In the genomic region with DNA sequence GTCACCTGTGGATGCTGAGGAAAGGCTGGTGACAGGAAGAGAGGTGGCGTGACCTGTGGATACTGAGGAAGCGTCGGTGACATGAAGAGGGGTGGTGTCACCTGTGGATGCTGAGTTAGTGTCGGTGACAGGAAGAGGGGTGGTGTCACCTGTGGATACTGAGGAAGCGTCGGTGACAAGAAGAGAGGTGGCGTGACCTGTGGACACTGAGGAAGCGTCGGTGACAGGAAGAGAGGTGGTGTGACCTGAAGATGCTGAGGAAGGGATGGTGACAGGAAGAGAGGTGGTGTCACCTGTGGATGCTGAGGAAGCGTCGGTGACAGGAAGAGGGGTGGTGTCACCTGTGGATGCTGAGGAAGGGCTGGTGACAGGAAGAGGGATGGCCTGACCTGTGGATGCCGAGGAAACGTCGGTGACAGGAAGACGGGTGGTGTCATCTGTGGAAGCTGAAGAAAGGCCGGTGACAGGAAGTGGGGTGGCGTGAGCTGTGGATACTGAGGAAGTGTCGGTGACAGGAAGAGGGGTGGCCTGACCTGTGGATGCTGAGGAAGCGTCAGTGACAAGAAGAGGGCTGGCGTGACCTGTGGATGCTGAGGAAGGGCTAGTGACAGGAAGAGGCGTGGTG, we compare ENCODE assay signal across 12 cellular contexts. TPM values are rescaled to one million over a fixed set of nuclear protein-coding genes. Genes with fewer than 3 reads are reported as not detected.
A peak's percentile ranks its signal among the peaks of the same experiment; 100 is the strongest.
DNase-seq lines count a peak whose midpoint lies in the region; ATAC-seq, FAIRE-seq and TF ChIP-seq lines count a peak whose summit lies in the region.
"Not testable (repeated sequence)": the region's sequence is repeated elsewhere in the genome, so short reads cannot be mapped to it uniquely, and the experiment has no call there.
"Had no signal": no experiment of that assay in that cellular context is flagged by ENCODE, and none has a peak within 500 bp of the region (broad histone marks: within the 10 kb centered on the region; RNA-seq: fewer than 3 reads in every experiment).

No MANE protein-coding gene starts in this region.

- H3K9ac ChIP-seq in K562 (ENCODE audit: insufficient read depth in 1 of 2, low read depth in 2 of 2, low read length in 2 of 2); kidney (ENCODE audit: low read length in 2 of 2): not testable (repeated sequence)

- not testable (repeated sequence) for TF ChIP-seq EP300 in K562 (IDR thresholded peaks at IDR 0.05; ENCODE audit: low read length)

- BruUV-seq in K562 (replicated peaks; lab: Mats Ljungman, UMichigan): not testable (repeated sequence)

- H3K4me3 ChIP-seq in K562; kidney (ENCODE audit: low read length in 2 of 2): not testable (repeated sequence)

- WGBS in K562 (ENCODE audit: insufficient coverage, low coverage, missing lambda C conversion rate): 6% methylated on average over 21 of the region's 21 CpGs

- not testable (repeated sequence) for ATAC-seq in CD4-positive, alpha-beta T cell (ENCODE audit: poor library complexity); activated CD8-positive, alpha-beta T cell treated with anti-CD3 and anti-CD28 coated beads for 36 hours; K562; natural killer cell treated with Interleukin-12 subunit alpha and Interleukin-12 subunit beta and Interleukin-15 and Interleukin-18, amount 100 ng/mL, for 72 hours

- H3K27me3 ChIP-seq in CD4-positive, alpha-beta T cell (ENCODE audit: control insufficient read depth, insufficient read depth, low read length): not testable (repeated sequence)
- H3K27me3 ChIP-seq in K562 (ENCODE audit: control insufficient read depth in 2 of 2, insufficient read depth in 2 of 2, low read length in 2 of 2): peaks cover 17 to 57% of the 10 kb centered on the region in 2 experiments

- H3K9me1 ChIP-seq in K562 (ENCODE audit: control insufficient read depth, insufficient read depth, low read length): not testable (repeated sequence)

- not testable (repeated sequence) for TF ChIP-seq CTCF in CD4-positive, alpha-beta T cell (IDR thresholded peaks at IDR 0.05); activated CD8-positive, alpha-beta T cell treated with anti-CD3 and anti-CD28 coated beads for 36 hours (IDR thresholded peaks at IDR 0.05); K562 (IDR thresholded peaks at IDR 0.05 in 2 of 3, conservative IDR thresholded peaks at IDR 0.05 in 1 of 3; ENCODE audit: insufficient read depth in 2 of 3, low read depth in 1 of 3, low read length in 3 of 3); kidney (IDR thresholded peaks at IDR 0.05; ENCODE audit: borderline replicate concordance, extremely low read depth, insufficient read depth)

- CTCF ChIA-PET in CD4-positive, alpha-beta T cell (lab: Charles Lee); activated CD8-positive, alpha-beta T cell treated with anti-CD3 and anti-CD28 coated beads for 36 hours (lab: Charles Lee); activated naive CD4-positive, alpha-beta T cell treated with anti-CD3 and anti-CD28 coated beads for 36 hours (lab: Charles Lee): not testable (repeated sequence)
- CTCF ChIA-PET in K562 (lab: Yijun Ruan, JAX; ENCODE audit: low intra/inter-chr PET ratio): interaction anchor here (0.6 kb wide), 1 partner anchor 63 kb away, joined by 3 read pairs; no protein-coding TSS in a partner anchor

- FAIRE-seq in K562 (lab: Jason Lieb, UNC); kidney (lab: Jason Lieb, UNC): not testable (repeated sequence)

- H3K36me3 Mint-ChIP-seq in CD4-positive, alpha-beta T cell (ENCODE audit: low read depth): peaks cover 20% of the 10 kb centered on the region
- peaks cover 68% of the 10 kb centered on the region for H3K36me3 Mint-ChIP-seq in T-helper 1 cell treated with Interleukin-12 subunit alpha and Interleukin-12 subunit beta and Interleukin-4 antibody, amounts not matched to agents 30 μg/mL and 1 μg/mL, for 36 hours (ENCODE audit: low read depth)
- H3K36me3 Mint-ChIP-seq in activated CD8-positive, alpha-beta T cell treated with anti-CD3 and anti-CD28 coated beads for 36 hours (ENCODE audit: low read depth): peaks cover 49% of the 10 kb centered on the region
- H3K36me3 Mint-ChIP-seq in activated naive CD4-positive, alpha-beta T cell treated with anti-CD3 and anti-CD28 coated beads for 36 hours (ENCODE audit: low read depth): peaks cover 34% of the 10 kb centered on the region
- H3K36me3 Mint-ChIP-seq in natural killer cell treated with Interleukin-12 subunit alpha and Interleukin-12 subunit beta and Interleukin-15 and Interleukin-18, amount 100 ng/mL, for 72 hours: peaks cover 72% of the 10 kb centered on the region
- peaks cover 32% of the 10 kb centered on the region for H3K36me3 Mint-ChIP-seq in stimulated activated naive CD8-positive, alpha-beta T cell treated with anti-CD3 and anti-CD28 coated beads, Interleukin-15, Interleukin-2, amounts not matched to agents 100 ng/mL and 50 ng/mL, for 24 hours (ENCODE audit: low read depth)

- peak overlapping the region; percentile 73 for H3K27ac Mint-ChIP-seq in CD4-positive, alpha-beta T cell
- H3K27ac Mint-ChIP-seq in T-helper 1 cell treated with Interleukin-12 subunit alpha and Interleukin-12 subunit beta and Interleukin-4 antibody, amounts not matched to agents 30 μg/mL and 1 μg/mL, for 36 hours: peak overlapping the region; percentile 96
- H3K27ac Mint-ChIP-seq in activated CD8-positive, alpha-beta T cell treated with anti-CD3 and anti-CD28 coated beads for 36 hours: peak overlapping the region; percentile 84
- peak overlapping the region; percentile 73 for H3K27ac Mint-ChIP-seq in activated naive CD4-positive, alpha-beta T cell treated with anti-CD3 and anti-CD28 coated beads for 36 hours
- peak overlapping the region; percentile 87 to 91 for H3K27ac Mint-ChIP-seq in natural killer cell treated with Interleukin-12 subunit alpha and Interleukin-12 subunit beta and Interleukin-15 and Interleukin-18, amount 100 ng/mL, for 72 hours
- peak overlapping the region; percentile 62 for H3K27ac Mint-ChIP-seq in stimulated activated naive CD8-positive, alpha-beta T cell treated with anti-CD3 and anti-CD28 coated beads, Interleukin-15, Interleukin-2, amounts not matched to agents 100 ng/mL and 50 ng/mL, for 24 hours

- not testable (repeated sequence) for H3K4me1 ChIP-seq in K562 (replicated peaks in 1 of 2; ENCODE audit: control insufficient read depth in 2 of 2, insufficient read depth in 2 of 2, low read length in 2 of 2); kidney (ENCODE audit: control insufficient read depth in 1 of 2, insufficient read depth in 1 of 2, low read depth in 1 of 2, low read length in 2 of 2)

- not testable (repeated sequence) for TF ChIP-seq POLR2A in K562 (conservative IDR thresholded peaks at IDR 0.05)

- not testable (repeated sequence) for H3K36me3 ChIP-seq in K562 (ENCODE audit: control insufficient read depth, insufficient read depth, low read length); kidney (ENCODE audit: control insufficient read depth in 1 of 2, insufficient read depth in 2 of 2, low read length in 2 of 2)

- POLR2A ChIA-PET in CD4-positive, alpha-beta T cell (lab: Charles Lee); activated CD8-positive, alpha-beta T cell treated with anti-CD3 and anti-CD28 coated beads for 36 hours (lab: Charles Lee); K562 (lab: Yijun Ruan, JAX): not testable (repeated sequence)

- not testable (repeated sequence) for H3K27ac ChIP-seq in CD4-positive, alpha-beta T cell (ENCODE audit: low read depth, low read length); K562 (ENCODE audit: extremely low read depth, low read depth, low read length); kidney (ENCODE audit: low read depth in 2 of 2, low read length in 2 of 2)

- H3K27me3 Mint-ChIP-seq in CD4-positive, alpha-beta T cell; T-helper 1 cell treated with Interleukin-12 subunit alpha and Interleukin-12 subunit beta and Interleukin-4 antibody, amounts not matched to agents 30 μg/mL and 1 μg/mL, for 36 hours (ENCODE audit: low read depth); activated CD8-positive, alpha-beta T cell treated with anti-CD3 and anti-CD28 coated beads for 36 hours; activated naive CD4-positive, alpha-beta T cell treated with anti-CD3 and anti-CD28 coated beads for 36 hours (ENCODE audit: low read depth); natural killer cell treated with Interleukin-12 subunit alpha and Interleukin-12 subunit beta and Interleukin-15 and Interleukin-18, amount 100 ng/mL, for 72 hours; stimulated activated naive CD8-positive, alpha-beta T cell treated with anti-CD3 and anti-CD28 coated beads, Interleukin-15, Interleukin-2, amounts not matched to agents 100 ng/mL and 50 ng/mL, for 24 hours: not testable (repeated sequence)

- peaks cover 26% of the 10 kb centered on the region for H3K9me3 Mint-ChIP-seq in CD4-positive, alpha-beta T cell
- H3K9me3 Mint-ChIP-seq in T-helper 1 cell treated with Interleukin-12 subunit alpha and Interleukin-12 subunit beta and Interleukin-4 antibody, amounts not matched to agents 30 μg/mL and 1 μg/mL, for 36 hours: peaks cover 81% of the 10 kb centered on the region
- peaks cover 54% of the 10 kb centered on the region for H3K9me3 Mint-ChIP-seq in activated CD8-positive, alpha-beta T cell treated with anti-CD3 and anti-CD28 coated beads for 36 hours
- peaks cover 57% of the 10 kb centered on the region for H3K9me3 Mint-ChIP-seq in activated naive CD4-positive, alpha-beta T cell treated with anti-CD3 and anti-CD28 coated beads for 36 hours
- H3K9me3 Mint-ChIP-seq in natural killer cell treated with Interleukin-12 subunit alpha and Interleukin-12 subunit beta and Interleukin-15 and Interleukin-18, amount 100 ng/mL, for 72 hours: peaks cover 58% of the 10 kb centered on the region
- H3K9me3 Mint-ChIP-seq in stimulated activated naive CD8-positive, alpha-beta T cell treated with anti-CD3 and anti-CD28 coated beads, Interleukin-15, Interleukin-2, amounts not matched to agents 100 ng/mL and 50 ng/mL, for 24 hours: peaks cover 47% of the 10 kb centered on the region

- not testable (repeated sequence) for H3K79me2 ChIP-seq in K562 (ENCODE audit: control insufficient read depth, insufficient read depth, low read length)

- intact Hi-C loops in CD4-positive, alpha-beta T cell (cut with DNase I, micrococcal nuclease); activated CD8-positive, alpha-beta T cell treated with anti-CD3 and anti-CD28 coated beads for 36 hours (cut with micrococcal nuclease); activated naive CD4-positive, alpha-beta T cell treated with anti-CD3 and anti-CD28 coated beads for 36 hours (cut with micrococcal nuclease); K562 (cut with micrococcal nuclease); kidney (cut with DNase I): not testable (repeated sequence)

- not testable (repeated sequence) for TF ChIP-seq RAD21 in K562 (CRISPR knock-in tag; conservative IDR thresholded peaks at IDR 0.05 in 1 of 2, IDR thresholded peaks at IDR 0.05 in 1 of 2)

- H3K9me3 ChIP-seq in CD4-positive, alpha-beta T cell (ENCODE audit: control insufficient read depth, low read length): peaks cover 12% of the 10 kb centered on the region
- H3K9me3 ChIP-seq in K562 (replicated peaks; ENCODE audit: control insufficient read depth, insufficient read depth, low read depth, low read length); kidney (ENCODE audit: control insufficient read depth in 1 of 2, low read length in 2 of 2): not testable (repeated sequence)

- H3K4me3 Mint-ChIP-seq in CD4-positive, alpha-beta T cell; activated CD8-positive, alpha-beta T cell treated with anti-CD3 and anti-CD28 coated beads for 36 hours; activated naive CD4-positive, alpha-beta T cell treated with anti-CD3 and anti-CD28 coated beads for 36 hours; stimulated activated naive CD8-positive, alpha-beta T cell treated with anti-CD3 and anti-CD28 coated beads, Interleukin-15, Interleukin-2, amounts not matched to agents 100 ng/mL and 50 ng/mL, for 24 hours: not testable (repeated sequence)
- peak overlapping the region; percentile 52 for H3K4me3 Mint-ChIP-seq in T-helper 1 cell treated with Interleukin-12 subunit alpha and Interleukin-12 subunit beta and Interleukin-4 antibody, amounts not matched to agents 30 μg/mL and 1 μg/mL, for 36 hours
- peak overlapping the region; percentile 82 for H3K4me3 Mint-ChIP-seq in natural killer cell treated with Interleukin-12 subunit alpha and Interleukin-12 subunit beta and Interleukin-15 and Interleukin-18, amount 100 ng/mL, for 72 hours

- in situ Hi-C loops in K562 (cut with MboI): not testable (repeated sequence)

- not testable (repeated sequence) for H4K20me1 ChIP-seq in K562 (replicated peaks; ENCODE audit: control insufficient read depth, insufficient read depth, low read length)

- H3K4me1 Mint-ChIP-seq in CD4-positive, alpha-beta T cell (ENCODE audit: low read depth): peaks cover 68% of the 10 kb centered on the region
- peaks cover 52% of the 10 kb centered on the region for H3K4me1 Mint-ChIP-seq in T-helper 1 cell treated with Interleukin-12 subunit alpha and Interleukin-12 subunit beta and Interleukin-4 antibody, amounts not matched to agents 30 μg/mL and 1 μg/mL, for 36 hours (ENCODE audit: low read depth)
- peaks cover 72% of the 10 kb centered on the region for H3K4me1 Mint-ChIP-seq in activated CD8-positive, alpha-beta T cell treated with anti-CD3 and anti-CD28 coated beads for 36 hours (ENCODE audit: low read depth)
- H3K4me1 Mint-ChIP-seq in activated naive CD4-positive, alpha-beta T cell treated with anti-CD3 and anti-CD28 coated beads for 36 hours (ENCODE audit: low read depth): peaks cover 64% of the 10 kb centered on the region
- H3K4me1 Mint-ChIP-seq in natural killer cell treated with Interleukin-12 subunit alpha and Interleukin-12 subunit beta and Interleukin-15 and Interleukin-18, amount 100 ng/mL, for 72 hours (ENCODE audit: low read depth in 2 of 2): peaks cover 81 to 83% of the 10 kb centered on the region in 2 donors
- peaks cover 63% of the 10 kb centered on the region for H3K4me1 Mint-ChIP-seq in stimulated activated naive CD8-positive, alpha-beta T cell treated with anti-CD3 and anti-CD28 coated beads, Interleukin-15, Interleukin-2, amounts not matched to agents 100 ng/mL and 50 ng/mL, for 24 hours (ENCODE audit: low read depth)

- not testable (repeated sequence) for H2AFZ ChIP-seq in K562 (ENCODE audit: low read depth, low read length)

- DNase-seq in CD4-positive, alpha-beta T cell: peak in 1 of 10 experiments; percentile 11
- DNase-seq in activated CD8-positive, alpha-beta T cell treated with anti-CD3 and anti-CD28 coated beads for 36 hours; K562 (ENCODE audit: extremely low read depth in 1 of 4, low spot score in 3 of 4); natural killer cell treated with Interleukin-12 subunit alpha and Interleukin-12 subunit beta and Interleukin-15 and Interleukin-18, amount 100 ng/mL, for 72 hours (ENCODE audit: low spot score): not testable (repeated sequence)
- peak; percentile 30 for DNase-seq in activated naive CD4-positive, alpha-beta T cell treated with anti-CD3 and anti-CD28 coated beads for 36 hours
- DNase-seq in kidney: peak; percentile 51

- not testable (repeated sequence) for H3K4me2 ChIP-seq in K562 (ENCODE audit: insufficient read depth, low read length)

RNA-seq across cellular contexts. Expression of a gene that starts 25.8 kb away (rescaled TPM):
- not detected for total RNA-seq in CD4-positive, alpha-beta T cell
- under 1 TPM; 0.20 to 0.31 TPM for total RNA-seq in activated CD8-positive, alpha-beta T cell treated with anti-CD3 and anti-CD28 coated beads for 36 hours
- total RNA-seq in activated naive CD4-positive, alpha-beta T cell treated with anti-CD3 and anti-CD28 coated beads for 36 hours: under 1 TPM in 1 of 2 experiments, not detected in 1; 0.02 TPM
- total RNA-seq in K562 (2011; cell fraction: chromatin; rRNA removed; ENCODE audit: low replicate concordance): 7.6 and 11.7 TPM in 2 replicates
- 3.4 and 4.2 TPM in 2 replicates for total RNA-seq in K562 (2011; cell fraction: nucleolus; rRNA removed)
- total RNA-seq in K562 (2011; cell fraction: nucleoplasm; rRNA removed): 6.2 and 17.9 TPM in 2 replicates
- total RNA-seq in K562 (2014; rRNA removed) (0.12 TPM in 1 of 2 replicates, not detected in the other), K562 (2014; rRNA removed; fragmentation: Illumina TruSeq; extraction: Trizol) (under 0.01 and 0.03 TPM in 2 replicates), K562 (2015; rRNA removed; fragmentation: Illumina TruSeq; extraction: Trizol) (under 0.01 TPM in 1 of 2 replicates, not detected in the other), K562 (2021) (0.11 and 0.31 TPM in 2 replicates), kidney (0.19 TPM)
- polyA plus RNA-seq in K562 (2011; rRNA removed) (0.11 and 0.21 TPM in 2 replicates), K562 (2014; fragmentation: Illumina TruSeq; extraction: Trizol) (0.10 and 0.11 TPM in 2 replicates), K562 (2014; fragmentation: Nextera tagmentation; extraction: Ambion mirVana) (not detected), K562 (2014; rRNA removed) (0.07 TPM in 2 replicates), kidney (ENCODE audit: insufficient read depth, low read depth, low replicate concordance) (not detected)
- polyA plus RNA-seq in K562 (2011; cell fraction: cytosol; rRNA removed): 0.16 and 0.61 TPM in 2 replicates
- 1.00 and 2.9 TPM in 2 replicates for polyA plus RNA-seq in K562 (2011; cell fraction: nucleus; rRNA removed)
- 0.22 and 2.0 TPM in 2 replicates for polyA plus RNA-seq in K562 (2012)
- 0.33 and 1.0 TPM in 2 replicates for polyA minus RNA-seq in K562 (2011; rRNA and poly(A)+ RNA removed)
- 0.18 and 1.4 TPM in 2 replicates for polyA minus RNA-seq in K562 (2011; cell fraction: cytosol; rRNA and poly(A)+ RNA removed)
- 0.44 and 1.8 TPM in 2 replicates for polyA minus RNA-seq in K562 (2011; cell fraction: nucleus; rRNA and poly(A)+ RNA removed)
- total RNA-seq in natural killer cell treated with Interleukin-12 subunit alpha and Interleukin-12 subunit beta and Interleukin-15 and Interleukin-18, amount 100 ng/mL, for 72 hours: under 1 TPM; 0.19 to 0.28 TPM
- total RNA-seq: HFFc6, NCI-H460 had no signal
- polyA plus RNA-seq: AG04450, CD14-positive monocyte had no signal
